In the genomic region with DNA sequence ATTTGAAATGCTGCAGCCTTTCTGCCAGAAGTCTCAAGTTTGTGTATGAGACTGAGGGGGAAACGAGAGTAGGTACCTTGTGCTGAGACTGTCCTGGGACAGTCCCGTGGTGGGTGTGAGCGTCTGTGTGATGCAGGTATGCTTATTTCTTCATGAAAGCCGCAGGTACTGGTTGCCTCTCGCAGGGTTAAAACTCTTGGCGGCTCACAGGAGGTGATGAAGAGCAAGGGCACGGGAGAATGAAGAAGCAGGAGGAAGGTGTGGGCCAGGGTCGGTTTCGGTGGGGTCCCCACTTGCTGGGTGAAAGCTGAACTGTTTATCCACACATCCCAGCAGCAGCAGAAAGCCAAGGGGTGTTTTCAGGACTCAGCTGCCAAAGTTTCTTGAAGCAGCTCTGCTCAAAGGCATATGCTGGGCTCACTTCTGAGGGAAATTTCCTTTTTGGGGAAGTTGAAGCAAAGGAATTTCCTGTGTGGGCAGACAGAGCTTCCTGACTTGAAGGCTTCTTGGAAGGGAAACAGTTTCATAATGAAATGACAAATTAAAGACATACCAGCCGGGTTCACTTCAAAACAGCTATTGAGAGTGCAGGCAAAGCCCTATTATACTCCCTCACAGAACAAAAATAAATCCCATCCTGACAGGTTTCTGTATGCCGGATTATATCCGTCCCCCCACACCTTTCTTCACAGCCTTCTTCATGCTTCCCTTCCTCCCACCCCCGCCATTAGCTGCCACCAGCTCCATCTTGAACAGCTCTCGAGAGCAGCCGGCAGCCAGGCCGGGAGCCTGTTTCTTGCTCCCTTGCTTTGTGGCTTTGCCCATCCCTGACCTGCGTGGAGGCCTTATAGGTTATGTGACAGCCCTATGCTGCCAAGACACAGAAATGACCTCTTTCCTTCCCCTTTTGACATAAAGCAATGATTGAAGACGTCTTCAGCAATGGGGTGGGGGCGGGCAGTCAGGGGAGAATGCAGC, we compare ENCODE assay signal across 2 cellular contexts.
TF ChIP-seq lines count a peak whose summit lies in the region.

No MANE protein-coding gene starts in this region.

TF ChIP-seq in liver, 16 proteins besides CTCF, POLR2A, EP300 and RAD21 (continued from another document):
- TF ChIP-seq, protein P1, sequence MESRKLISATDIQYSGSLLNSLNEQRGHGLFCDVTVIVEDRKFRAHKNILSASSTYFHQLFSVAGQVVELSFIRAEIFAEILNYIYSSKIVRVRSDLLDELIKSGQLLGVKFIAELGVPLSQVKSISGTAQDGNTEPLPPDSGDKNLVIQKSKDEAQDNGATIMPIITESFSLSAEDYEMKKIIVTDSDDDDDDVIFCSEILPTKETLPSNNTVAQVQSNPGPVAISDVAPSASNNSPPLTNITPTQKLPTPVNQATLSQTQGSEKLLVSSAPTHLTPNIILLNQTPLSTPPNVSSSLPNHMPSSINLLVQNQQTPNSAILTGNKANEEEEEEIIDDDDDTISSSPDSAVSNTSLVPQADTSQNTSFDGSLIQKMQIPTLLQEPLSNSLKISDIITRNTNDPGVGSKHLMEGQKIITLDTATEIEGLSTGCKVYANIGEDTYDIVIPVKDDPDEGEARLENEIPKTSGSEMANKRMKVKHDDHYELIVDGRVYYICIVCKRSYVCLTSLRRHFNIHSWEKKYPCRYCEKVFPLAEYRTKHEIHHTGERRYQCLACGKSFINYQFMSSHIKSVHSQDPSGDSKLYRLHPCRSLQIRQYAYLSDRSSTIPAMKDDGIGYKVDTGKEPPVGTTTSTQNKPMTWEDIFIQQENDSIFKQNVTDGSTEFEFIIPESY (IDR thresholded peaks at IDR 0.05), result no peak
- no peak for TF ChIP-seq FOXA2 (IDR thresholded peaks at IDR 0.05)
- no peak for TF ChIP-seq JUND (IDR thresholded peaks at IDR 0.05)
- TF ChIP-seq SP1 (IDR thresholded peaks at IDR 0.05), result peak; percentile 27
- TF ChIP-seq RXRA (IDR thresholded peaks at IDR 0.05), result peak; percentile 36 to 43
- no peak for TF ChIP-seq TAF1 (conservative IDR thresholded peaks at IDR 0.05)

TF ChIP-seq in HepG2, 621 proteins besides CTCF, POLR2A, EP300 and RAD21 (continued from another document):
- no peak for TF ChIP-seq ZNF44 (CRISPR knock-in tag; IDR thresholded peaks at IDR 0.05)
- no peak for TF ChIP-seq NFYC (CRISPR knock-in tag; IDR thresholded peaks at IDR 0.05)
- TF ChIP-seq NAIF1 (CRISPR knock-in tag; IDR thresholded peaks at IDR 0.05; ENCODE audit: borderline replicate concordance), result no peak
- TF ChIP-seq SRSF1 (optimal IDR thresholded peaks at IDR 0.05; ENCODE audit: low read depth, low read length), result no peak
- TF ChIP-seq, protein P2, sequence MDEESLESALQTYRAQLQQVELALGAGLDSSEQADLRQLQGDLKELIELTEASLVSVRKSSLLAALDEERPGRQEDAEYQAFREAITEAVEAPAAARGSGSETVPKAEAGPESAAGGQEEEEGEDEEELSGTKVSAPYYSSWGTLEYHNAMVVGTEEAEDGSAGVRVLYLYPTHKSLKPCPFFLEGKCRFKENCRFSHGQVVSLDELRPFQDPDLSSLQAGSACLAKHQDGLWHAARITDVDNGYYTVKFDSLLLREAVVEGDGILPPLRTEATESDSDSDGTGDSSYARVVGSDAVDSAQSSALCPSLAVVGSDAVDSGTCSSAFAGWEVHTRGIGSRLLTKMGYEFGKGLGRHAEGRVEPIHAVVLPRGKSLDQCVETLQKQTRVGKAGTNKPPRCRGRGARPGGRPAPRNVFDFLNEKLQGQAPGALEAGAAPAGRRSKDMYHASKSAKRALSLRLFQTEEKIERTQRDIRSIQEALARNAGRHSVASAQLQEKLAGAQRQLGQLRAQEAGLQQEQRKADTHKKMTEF (CRISPR knock-in tag; IDR thresholded peaks at IDR 0.05), result no peak
- TF ChIP-seq SIX1 (CRISPR knock-in tag; IDR thresholded peaks at IDR 0.05; ENCODE audit: borderline replicate concordance), result no peak
- TF ChIP-seq, protein P3, sequence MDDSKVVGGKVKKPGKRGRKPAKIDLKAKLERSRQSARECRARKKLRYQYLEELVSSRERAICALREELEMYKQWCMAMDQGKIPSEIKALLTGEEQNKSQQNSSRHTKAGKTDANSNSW (CRISPR knock-in tag; IDR thresholded peaks at IDR 0.05; ENCODE audit: borderline replicate concordance), result no peak
- no peak for TF ChIP-seq MTA1 (CRISPR knock-in tag; IDR thresholded peaks at IDR 0.05; ENCODE audit: borderline replicate concordance)
- no peak for TF ChIP-seq FOSL2 (CRISPR knock-in tag; IDR thresholded peaks at IDR 0.05)
